In the genomic region with DNA sequence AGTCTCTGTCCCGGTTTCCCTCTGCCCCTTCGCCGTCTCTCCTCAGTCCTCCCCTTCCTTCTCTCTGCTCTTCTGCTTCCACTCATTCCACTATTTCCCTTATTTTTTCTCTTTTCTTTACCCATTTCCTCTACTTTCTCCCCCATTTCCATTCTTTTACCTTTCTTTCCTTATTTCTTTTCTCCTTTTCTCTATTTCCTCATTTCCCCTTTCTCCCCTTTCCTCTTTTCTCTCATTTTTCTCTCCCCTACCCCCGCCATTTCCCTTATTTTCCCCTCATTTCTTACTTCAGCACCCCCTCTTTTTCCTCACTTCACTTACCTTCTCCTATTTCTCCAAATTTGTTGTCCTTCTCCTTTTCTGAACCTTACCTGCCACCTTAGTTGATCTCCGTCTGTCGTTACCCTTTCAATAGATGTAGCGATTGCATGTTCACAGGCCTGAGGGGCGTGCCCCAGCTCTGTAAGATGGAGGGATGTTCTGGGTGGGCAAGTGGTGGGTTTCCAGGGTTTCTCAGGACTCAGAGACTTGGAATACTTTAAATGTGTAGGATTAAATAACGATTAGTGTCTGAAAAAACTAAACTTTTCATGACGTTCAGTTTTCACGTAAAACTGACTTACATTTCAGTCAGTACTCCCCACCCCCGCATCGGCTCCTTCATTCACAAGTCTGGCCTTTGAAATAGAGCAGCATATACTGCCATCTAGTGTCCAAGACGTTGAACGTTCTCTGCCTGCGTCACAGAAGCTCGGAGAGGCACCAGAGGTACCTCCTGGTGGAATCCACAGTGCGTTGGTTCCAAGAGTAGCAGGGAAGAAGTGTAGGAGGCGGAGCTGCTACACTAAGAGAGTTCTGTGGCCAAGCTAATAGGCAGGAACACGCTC, we compare ENCODE assay signal across 8 cellular contexts. TPM values are rescaled to one million over a fixed set of nuclear protein-coding genes. Genes with fewer than 3 reads are reported as not detected.
DNase-seq lines count a peak whose midpoint lies in the region; ATAC-seq and TF ChIP-seq lines count a peak whose summit lies in the region.

No MANE protein-coding gene starts in this region.

- intact Hi-C loops in colonic mucosa (cut with DNase I): loop anchor here (5.0 kb wide), 2 partner anchors 60 to 110 kb away; no protein-coding TSS in a partner anchor

- H3K4me3 ChIP-seq in AG09309 (ENCODE audit: control insufficient read depth, low read depth, low read length): peak overlapping the region; percentile 48
- peak overlapping the region; percentile 41 for H3K4me3 ChIP-seq in colonic mucosa

- peak overlapping the region; percentile 40 to 70 for H3K9ac ChIP-seq in colonic mucosa (ENCODE audit: low read depth in 2 of 2, low read length in 2 of 2)

- peaks cover 4% of the 10 kb centered on the region for H3K27me3 ChIP-seq in colonic mucosa

- H3K9me3 ChIP-seq in colonic mucosa: no peaks in the 10 kb centered on the region

- DNase-seq in AG09309 (ENCODE audit: low read depth) (peak; percentile 58), NCI-H345 treated with DMSO at 0.1 percent for 48 hours (lab: John Stamatoyannopoulos, UW; ENCODE audit: unreplicated experiment) (peak; percentile 82), colonic mucosa (peak; percentile 78), kidney tubule cell (ENCODE audit: low spot score) (peak; percentile 86)
- peak; percentile 59 for DNase-seq in activated CD4-positive, alpha-beta T cell treated with anti-CD3 and anti-CD28 coated beads for 1 hour
- peak; percentile 34 to 44 for DNase-seq in stimulated activated CD4-positive, alpha-beta T cell treated with anti-CD3 and anti-CD28 coated beads, Interleukin-1b, Interleukin-23, amount 100 ng/mL, for 1 hour (ENCODE audit: low read depth in 2 of 2)

- H3K4me1 ChIP-seq in colonic mucosa: no peaks in the 10 kb centered on the region

- no peak overlapping the region for H3K27ac ChIP-seq in colonic mucosa

- peak; percentile 81 for ATAC-seq in GM18907 (IDR thresholded peaks at IDR 0.05; ENCODE audit: unreplicated experiment)
- ATAC-seq in HG03354 (IDR thresholded peaks at IDR 0.05; ENCODE audit: poor library complexity, severe bottlenecking, unreplicated experiment): peak; percentile 81

- TF ChIP-seq CTCF in AG09309 (IDR thresholded peaks at IDR 0.05; ENCODE audit: control insufficient read depth, insufficient read depth, low read depth, low read length, missing control alignments): peak; percentile 71
- TF ChIP-seq CTCF in colonic mucosa (IDR thresholded peaks at IDR 0.05): peak; percentile 77

- H3K36me3 ChIP-seq in colonic mucosa: no peaks in the 10 kb centered on the region

RNA-seq across cellular contexts. Expression of a gene that starts 0.6 kb away (rescaled TPM):
- not detected for total RNA-seq in colonic mucosa

RNA-seq across cellular contexts. Expression of a gene that starts 1.3 kb away (rescaled TPM):
- 10 to 100 TPM; 18.5 to 23.3 TPM for total RNA-seq in colonic mucosa

RNA-seq across cellular contexts. Expression of a gene that starts 48.8 kb away (rescaled TPM):
- 1 to 10 TPM; 5.4 to 6.3 TPM for total RNA-seq in colonic mucosa
